Comparison of ENCODE assay signal across 14 cellular contexts in genomic region chr11:94926271-94926625, GRCh38. TPM values are rescaled to one million over a fixed set of nuclear protein-coding genes. Genes with fewer than 3 reads are reported as not detected.
DNase-seq lines count a peak whose midpoint lies in the region; ATAC-seq, FAIRE-seq and TF ChIP-seq lines count a peak whose summit lies in the region.
"Had no signal": no experiment of that assay in that cellular context is flagged by ENCODE, and none has a peak within 500 bp of the region (broad histone marks: within the 10 kb centered on the region; RNA-seq: fewer than 3 reads in every experiment).

No MANE protein-coding gene starts in this region.

- ATAC-seq in HG02763 (IDR thresholded peaks at IDR 0.05; ENCODE audit: unreplicated experiment), result peak; percentile 16
- no peak for ATAC-seq in WTC11
- ATAC-seq: K562 had no signal

- no peaks in the 10 kb centered on the region for H3K36me3 Mint-ChIP-seq in WTC11

- peaks cover 78 to 90% (median 86%) of the 10 kb centered on the region in 10 experiments for H3K4me1 ChIP-seq in BLaER1 treated with 17β-estradiol and CSF1 and Interleukin-3, amounts not matched to agents 10 nM and 100 nM
- H3K4me1 ChIP-seq in endothelial cell of umbilical vein (ENCODE audit: control insufficient read depth, extremely low read depth, insufficient read depth, low read length) (peaks cover 39% of the 10 kb centered on the region), parathyroid adenoma (peaks cover 2% of the 10 kb centered on the region)

- no peaks in the 10 kb centered on the region for H3K79me2 ChIP-seq in endothelial cell of umbilical vein (ENCODE audit: control insufficient read depth, insufficient read depth, low read length)
- no peaks in the 10 kb centered on the region for H3K79me2 ChIP-seq in parathyroid adenoma

- H3K36me3 ChIP-seq in BLaER1 treated with 17β-estradiol and CSF1 and Interleukin-3, amounts not matched to agents 10 nM and 100 nM, result no peaks in the 10 kb centered on the region
- H3K36me3 ChIP-seq in endothelial cell of umbilical vein (ENCODE audit: control insufficient read depth in 2 of 2, extremely low read depth in 1 of 2, insufficient read depth in 2 of 2, low read length in 2 of 2), result no peaks in the 10 kb centered on the region
- no peaks in the 10 kb centered on the region for H3K36me3 ChIP-seq in parathyroid adenoma (ENCODE audit: control insufficient read depth, insufficient read depth, low read length)

- no peaks in the 10 kb centered on the region for H3K27me3 ChIP-seq in BLaER1 treated with 17β-estradiol and CSF1 and Interleukin-3, amounts not matched to agents 10 nM and 100 nM
- H3K27me3 ChIP-seq in endothelial cell of umbilical vein (ENCODE audit: control insufficient read depth in 2 of 2, insufficient read depth in 2 of 2, low read length in 2 of 2) (no peaks in the 10 kb centered on the region), parathyroid adenoma (ENCODE audit: control insufficient read depth, insufficient read depth, low read length) (no peaks in the 10 kb centered on the region)

- H3K9me3 ChIP-seq in BLaER1 treated with 17β-estradiol and CSF1 and Interleukin-3, amounts not matched to agents 10 nM and 100 nM (replicated peaks in 1 of 11), result peaks cover 7 to 16% (median 11%) of the 10 kb centered on the region in 11 experiments; a peak in 21 of 22 replicates
- H3K9me3 ChIP-seq in endothelial cell of umbilical vein (replicated peaks; ENCODE audit: control insufficient read depth, insufficient read depth, low read length) (no peaks in the 10 kb centered on the region), parathyroid adenoma (ENCODE audit: control insufficient read depth, low read length) (no peaks in the 10 kb centered on the region)

- TSS peak; percentile 68 for BruUV-seq in endothelial cell of umbilical vein (replicated peaks; lab: Mats Ljungman, UMichigan)

- no peak for TF ChIP-seq CTCF in endothelial cell of umbilical vein (IDR thresholded peaks at IDR 0.05; ENCODE audit: extremely low read depth in 1 of 2, insufficient read depth in 1 of 2, low read depth in 1 of 2, low read length in 2 of 2)
- no peak for TF ChIP-seq CTCF in parathyroid adenoma (IDR thresholded peaks at IDR 0.05)
- no peak for TF ChIP-seq CTCF in WTC11 (IDR thresholded peaks at IDR 0.05)

- H3K27me3 Mint-ChIP-seq in WTC11 (ENCODE audit: low read depth), result no peaks in the 10 kb centered on the region

- H4K20me1 ChIP-seq in BLaER1 treated with 17β-estradiol and CSF1 and Interleukin-3, amounts not matched to agents 10 nM and 100 nM, result peaks cover 0 to 3% (median 0%) of the 10 kb centered on the region in 11 experiments; a peak in 1 of 22 replicates
- H4K20me1 ChIP-seq in endothelial cell of umbilical vein (replicated peaks; ENCODE audit: control insufficient read depth, extremely low read depth, insufficient read depth, low read length), result no peaks in the 10 kb centered on the region

- POLR2A ChIA-PET in endothelial cell of umbilical vein (lab: Charles Lee), result interaction anchor here (1.7 kb wide), 1 partner anchor 47 kb away, joined by 5 read pairs; the partner anchor contains the start of genes CWC15 and KDM4D
- POLR2A ChIA-PET in WTC11 (lab: Charles Lee), result no interaction called here

- no peak overlapping the region for H3K4me3 Mint-ChIP-seq in WTC11
- H3K4me3 Mint-ChIP-seq: activated T-cell treated with anti-CD3 and anti-CD28 coated beads, Interleukin-2, amount 50 U/mL, for 72 hours had no signal

- no peak overlapping the region for H3K27ac Mint-ChIP-seq in WTC11

- no peak for DNase-seq in endothelial cell of umbilical vein (ENCODE audit: low read depth, low spot score)
- DNase-seq in WTC11 (ENCODE audit: low spot score), result no peak
- no peak for DNase-seq in OCI-M1 (lab: John Stamatoyannopoulos, UW)
- DNase-seq in AG08396 (ENCODE audit: low spot score), result no peak
- DNase-seq in GDM1 (lab: John Stamatoyannopoulos, UW), result no peak
- DNase-seq: activated T-cell treated with anti-CD3 and anti-CD28 coated beads, Interleukin-2, amount 50 U/mL, for 72 hours; effector CD8-positive, alpha-beta T cell; NCI-H524 treated with DMSO at 0.1 percent for 48 hours; stimulated activated CD4-positive, alpha-beta T cell treated with anti-CD3 and anti-CD28 coated beads, Interleukin-12 subunit alpha, Interleukin-12 subunit beta, amount 100 ng/mL, for 4 hours; stimulated activated naive CD4-positive, alpha-beta T cell treated with Interleukin-2 at 50 U/mL for 16 hours had no signal

- H2AFZ ChIP-seq in endothelial cell of umbilical vein (ENCODE audit: low read depth, low read length) (no peak overlapping the region), parathyroid adenoma (no peak overlapping the region)

- dilution Hi-C loops in endothelial cell of umbilical vein (cut with MboI; ENCODE audit: extremely low pct_ligation_motif_present, low sequenced_read_pairs), result no loop called here

- H3K9me3 Mint-ChIP-seq in WTC11, result no peaks in the 10 kb centered on the region

- intact Hi-C loops in endothelial cell of umbilical vein (cut with micrococcal nuclease), result loop anchor here (1.0 to 5.0 kb wide), 6 partner anchors 8 to 194 kb away; no protein-coding TSS in a partner anchor

- CTCF ChIA-PET in endothelial cell of umbilical vein (lab: Charles Lee) (interaction anchor here (0.9 to 1.9 kb wide), 4 partner anchors 28 to 49 kb away, joined by 3 to 17 read pairs (median 9); no protein-coding TSS in a partner anchor), WTC11 (lab: Charles Lee) (no interaction called here)

- H3K4me2 ChIP-seq in BLaER1 treated with 17β-estradiol and CSF1 and Interleukin-3, amounts not matched to agents 10 nM and 100 nM, result peak overlapping the region; percentile 71 to 93 (median 84)
- H3K4me2 ChIP-seq in endothelial cell of umbilical vein (ENCODE audit: insufficient read depth, low read length) (peak overlapping the region; percentile 14), parathyroid adenoma (ENCODE audit: low read length) (no peak overlapping the region)

- peak overlapping the region in 5 of 10 experiments; percentile 13 to 45 (median 26); a peak in 4 of 20 replicates for H3K4me3 ChIP-seq in BLaER1 treated with 17β-estradiol and CSF1 and Interleukin-3, amounts not matched to agents 10 nM and 100 nM
- H3K4me3 ChIP-seq in endothelial cell of umbilical vein (replicated peaks in 1 of 3; ENCODE audit: insufficient read depth in 1 of 3, low read depth in 1 of 3, low read length in 3 of 3) (no peak overlapping the region), parathyroid adenoma (ENCODE audit: low read depth, low read length) (no peak overlapping the region)
- H3K4me3 ChIP-seq: K562 had no signal

- H3K4me1 Mint-ChIP-seq in WTC11, result peaks cover 15% of the 10 kb centered on the region

- peak overlapping the region in 10 of 11 experiments; percentile 36 to 83 (median 68); a peak in 20 of 22 replicates for H3K27ac ChIP-seq in BLaER1 treated with 17β-estradiol and CSF1 and Interleukin-3, amounts not matched to agents 10 nM and 100 nM
- peak overlapping the region; percentile 92 for H3K27ac ChIP-seq in endothelial cell of umbilical vein (ENCODE audit: insufficient read depth, low read depth, low read length)
- peak overlapping the region; percentile 6 for H3K27ac ChIP-seq in parathyroid adenoma

- peak overlapping the region in 8 of 11 experiments; percentile 17 to 69 (median 52); a peak in 11 of 22 replicates for H3K9ac ChIP-seq in BLaER1 treated with 17β-estradiol and CSF1 and Interleukin-3, amounts not matched to agents 10 nM and 100 nM
- H3K9ac ChIP-seq in endothelial cell of umbilical vein (replicated peaks; ENCODE audit: extremely low read depth, insufficient read depth, low read length), result peak overlapping the region; percentile 40
- no peak overlapping the region for H3K9ac ChIP-seq in parathyroid adenoma

- H3K9me1 ChIP-seq in endothelial cell of umbilical vein (replicated peaks; ENCODE audit: control insufficient read depth, extremely low read depth, insufficient read depth, low read length), result no peaks in the 10 kb centered on the region

- TF ChIP-seq POLR2A in endothelial cell of umbilical vein (IDR thresholded peaks at IDR 0.05; ENCODE audit: low read depth, low read length), result no peak

- FAIRE-seq in endothelial cell of umbilical vein (lab: Jason Lieb, UNC), result no peak
- FAIRE-seq: K562 had no signal

TF ChIP-seq in endothelial cell of umbilical vein, 7 proteins besides CTCF, POLR2A, EP300 and RAD21 (continues in another document):
- no peak for TF ChIP-seq MYC (IDR thresholded peaks at IDR 0.05; ENCODE audit: low read depth, low read length)
- TF ChIP-seq JUN (IDR thresholded peaks at IDR 0.05; ENCODE audit: borderline replicate concordance, insufficient read depth, insufficient read length, low read depth), result no peak
- no peak for TF ChIP-seq FOS (IDR thresholded peaks at IDR 0.05; ENCODE audit: borderline replicate concordance, insufficient read depth, low read length)
- TF ChIP-seq GATA2 (IDR thresholded peaks at IDR 0.05; ENCODE audit: insufficient read depth, insufficient read length, low read depth, low read length), result no peak

RNA-seq across cellular contexts. Expression of gene CWC15, which starts 47.1 kb away (rescaled TPM):
- 72.0 and 75.6 TPM in 2 replicates for total RNA-seq in endothelial cell of umbilical vein
- 11.1 and 16.9 TPM in 2 replicates for polyA plus RNA-seq in endothelial cell of umbilical vein
- 28.4 and 29.6 TPM in 2 replicates for polyA plus RNA-seq in endothelial cell of umbilical vein (2011; cell fraction: cytosol; rRNA removed)
- 46.2 and 77.7 TPM in 2 replicates for polyA plus RNA-seq in endothelial cell of umbilical vein (2011; cell fraction: nucleus; rRNA removed)
- 62.2 and 75.5 TPM in 2 replicates for polyA plus RNA-seq in endothelial cell of umbilical vein (2012)
- polyA minus RNA-seq in endothelial cell of umbilical vein, result 12.8 and 15.4 TPM in 2 replicates
- polyA minus RNA-seq in endothelial cell of umbilical vein (2011; cell fraction: cytosol; rRNA and poly(A)+ RNA removed), result 17.6 TPM
- polyA minus RNA-seq in endothelial cell of umbilical vein (2011; cell fraction: nucleus; rRNA and poly(A)+ RNA removed), result 30.0 and 37.7 TPM in 2 replicates
- 49.4 to 55.5 TPM (median 52.1 TPM) in 3 replicates for total RNA-seq in WTC11 (2021)

RNA-seq across cellular contexts. Expression of gene KDM4D, which starts 47.3 kb away (rescaled TPM):
- total RNA-seq in endothelial cell of umbilical vein (1.0 and 1.3 TPM in 2 replicates), WTC11 (2021) (1.9 to 2.4 TPM (median 2.1 TPM) in 3 replicates)
- 1.3 and 1.4 TPM in 2 replicates for polyA plus RNA-seq in endothelial cell of umbilical vein
- polyA plus RNA-seq in endothelial cell of umbilical vein (2011; cell fraction: cytosol; rRNA removed), result 0.90 and 1.1 TPM in 2 replicates
- polyA plus RNA-seq in endothelial cell of umbilical vein (2011; cell fraction: nucleus; rRNA removed), result 0.63 and 0.74 TPM in 2 replicates
- polyA plus RNA-seq in endothelial cell of umbilical vein (2012), result 0.64 and 0.96 TPM in 2 replicates
- 1.1 and 1.2 TPM in 2 replicates for polyA minus RNA-seq in endothelial cell of umbilical vein
- 0.82 TPM for polyA minus RNA-seq in endothelial cell of umbilical vein (2011; cell fraction: cytosol; rRNA and poly(A)+ RNA removed)
- 0.63 and 1.3 TPM in 2 replicates for polyA minus RNA-seq in endothelial cell of umbilical vein (2011; cell fraction: nucleus; rRNA and poly(A)+ RNA removed)

Comparison
In these comparisons a context has a peak if more than half of its experiments do, and no peak if none do; other contexts are left out.
1. H3K27ac ChIP-seq: peak in every context shown above with its lines; median percentile 92 in endothelial cell of umbilical vein; 68 in BLaER1 treated with 17β-estradiol and CSF1 and Interleukin-3, amounts not matched to agents 10 nM and 100 nM; 6 in parathyroid adenoma.